In the genomic region with DNA sequence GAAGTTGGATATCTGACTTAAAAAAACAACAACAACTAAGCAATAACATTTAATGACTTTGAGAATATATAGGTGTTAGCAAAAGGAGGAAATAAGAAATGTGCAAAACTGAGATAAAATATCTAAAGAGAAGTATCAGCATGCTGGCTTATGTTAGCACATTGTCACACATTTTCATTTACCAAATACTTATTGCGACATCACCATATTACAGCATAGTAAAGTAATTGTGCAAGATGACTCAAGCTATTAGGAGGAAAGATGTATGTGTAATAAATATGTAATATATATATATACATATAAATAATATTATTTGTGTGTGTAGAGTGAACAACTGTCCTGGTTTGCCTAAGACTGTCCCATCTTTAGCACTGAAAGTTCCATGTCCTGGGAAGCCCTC, we compare ENCODE assay signal across 3 cellular contexts.
TF ChIP-seq lines count a peak whose summit lies in the region.

No MANE protein-coding gene starts in this region.

TF ChIP-seq in IMR-90, 13 proteins besides CTCF, POLR2A, EP300 and RAD21:
- TF ChIP-seq FOS (IDR thresholded peaks at IDR 0.05; ENCODE audit: low read depth, low read length) (peak; percentile 29; the same call in 1 of the 2 replicates), RFX5 (IDR thresholded peaks at IDR 0.05; ENCODE audit: low read depth, low read length) (no peak), CEBPB (IDR thresholded peaks at IDR 0.05; ENCODE audit: low read depth, low read length) (peak; percentile 99)
TF ChIP-seq in IMR-90: peak in this region for 2.

TF ChIP-seq in H1, 55 proteins besides CTCF, POLR2A, EP300 and RAD21:
- TF ChIP-seq CHD1 (IDR thresholded peaks at IDR 0.05; ENCODE audit: low read depth, low read length), result no peak
- peak; percentile 80; the same call in 1 of the 2 replicates for TF ChIP-seq CEBPB (IDR thresholded peaks at IDR 0.05; ENCODE audit: low read depth, low read length)

TF ChIP-seq in HEK293T, 16 proteins besides CTCF, POLR2A, EP300 and RAD21:
- no peak for TF ChIP-seq CTBP1 (IDR thresholded peaks at IDR 0.05; ENCODE audit: borderline replicate concordance)
- TF ChIP-seq, protein P1, sequence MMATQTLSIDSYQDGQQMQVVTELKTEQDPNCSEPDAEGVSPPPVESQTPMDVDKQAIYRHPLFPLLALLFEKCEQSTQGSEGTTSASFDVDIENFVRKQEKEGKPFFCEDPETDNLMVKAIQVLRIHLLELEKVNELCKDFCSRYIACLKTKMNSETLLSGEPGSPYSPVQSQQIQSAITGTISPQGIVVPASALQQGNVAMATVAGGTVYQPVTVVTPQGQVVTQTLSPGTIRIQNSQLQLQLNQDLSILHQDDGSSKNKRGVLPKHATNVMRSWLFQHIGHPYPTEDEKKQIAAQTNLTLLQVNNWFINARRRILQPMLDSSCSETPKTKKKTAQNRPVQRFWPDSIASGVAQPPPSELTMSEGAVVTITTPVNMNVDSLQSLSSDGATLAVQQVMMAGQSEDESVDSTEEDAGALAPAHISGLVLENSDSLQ (IDR thresholded peaks at IDR 0.05), result no peak
- TF ChIP-seq LEF1 (IDR thresholded peaks at IDR 0.05; ENCODE audit: borderline replicate concordance), result no peak
- no peak for TF ChIP-seq FOXA1 (IDR thresholded peaks at IDR 0.05)
- no peak for TF ChIP-seq ELF4 (IDR thresholded peaks at IDR 0.05)
- no peak for TF ChIP-seq SP1 (IDR thresholded peaks at IDR 0.05)
- no peak for TF ChIP-seq ARNT (IDR thresholded peaks at IDR 0.05)
- TF ChIP-seq BHLHE40 (IDR thresholded peaks at IDR 0.05; ENCODE audit: borderline replicate concordance), result no peak
- no peak for TF ChIP-seq NFRKB (IDR thresholded peaks at IDR 0.05)
- no peak for TF ChIP-seq HDGF (IDR thresholded peaks at IDR 0.05; ENCODE audit: borderline replicate concordance)
- no peak for TF ChIP-seq FOXM1 (IDR thresholded peaks at IDR 0.05; ENCODE audit: borderline replicate concordance)
- TF ChIP-seq ZNF384 (IDR thresholded peaks at IDR 0.05), result no peak
- no peak for TF ChIP-seq FOXK2 (IDR thresholded peaks at IDR 0.05)
- TF ChIP-seq TARDBP (IDR thresholded peaks at IDR 0.05), result no peak
- TF ChIP-seq SUZ12 (IDR thresholded peaks at IDR 0.05), result no peak
- TF ChIP-seq L3MBTL2 (conservative IDR thresholded peaks at IDR 0.05), result no peak
TF ChIP-seq in HEK293T: peak in this region for 0.
